8 cellular contexts compared by ENCODE assay signal in genomic region chr5:181221105-181221791, GRCh38. TPM values are rescaled to one million over a fixed set of nuclear protein-coding genes. Genes with fewer than 3 reads are reported as not detected.
DNase-seq lines count a peak whose midpoint lies in the region; ATAC-seq and TF ChIP-seq lines count a peak whose summit lies in the region.

No MANE protein-coding gene starts in this region.

- H3K27ac Mint-ChIP-seq in stimulated activated effector memory CD8-positive, alpha-beta T cell treated with anti-CD3 and anti-CD28 coated beads, Interleukin-12 subunit alpha, Interleukin-12 subunit beta, amount 100 ng/mL, for 72 hours, result peak overlapping the region; percentile 100

- no peaks in the 10 kb centered on the region for H3K9me3 Mint-ChIP-seq in stimulated activated effector memory CD8-positive, alpha-beta T cell treated with anti-CD3 and anti-CD28 coated beads, Interleukin-12 subunit alpha, Interleukin-12 subunit beta, amount 100 ng/mL, for 72 hours

- H3K4me3 Mint-ChIP-seq in stimulated activated effector memory CD8-positive, alpha-beta T cell treated with anti-CD3 and anti-CD28 coated beads, Interleukin-12 subunit alpha, Interleukin-12 subunit beta, amount 100 ng/mL, for 72 hours, result peak overlapping the region; percentile 85

- H3K27me3 ChIP-seq in HUES48 (ENCODE audit: control insufficient read depth, insufficient read depth, low read length), result peaks cover 9% of the 10 kb centered on the region
- H3K27me3 ChIP-seq in gastroesophageal sphincter, result no peaks in the 10 kb centered on the region

- TF ChIP-seq POLR2A in gastroesophageal sphincter (IDR thresholded peaks at IDR 0.05), result no peak

- no peak for ATAC-seq in gastroesophageal sphincter
- no peak for ATAC-seq in stimulated activated effector memory CD8-positive, alpha-beta T cell treated with anti-CD3 and anti-CD28 coated beads, Interleukin-12 subunit alpha, Interleukin-12 subunit beta, amount 100 ng/mL, for 72 hours
- ATAC-seq in HG02571 (IDR thresholded peaks at IDR 0.05; ENCODE audit: unreplicated experiment), result no peak
- no peak for ATAC-seq in HG03378 (IDR thresholded peaks at IDR 0.05; ENCODE audit: unreplicated experiment)
- ATAC-seq in GM18867 (IDR thresholded peaks at IDR 0.05; ENCODE audit: unreplicated experiment), result no peak

- H3K4me1 ChIP-seq in HUES48 (ENCODE audit: control insufficient read depth, insufficient read depth, low read length), result no peaks in the 10 kb centered on the region
- peaks cover 0 to 58% (median 7%) of the 10 kb centered on the region in 3 donors for H3K4me1 ChIP-seq in gastroesophageal sphincter

- H3K9ac ChIP-seq in HUES48 (ENCODE audit: low read depth, low read length), result no peak overlapping the region

- no peak for TF ChIP-seq EP300 in gastroesophageal sphincter (IDR thresholded peaks at IDR 0.05)

- H3K27ac ChIP-seq in HUES48 (ENCODE audit: low read depth, low read length), result no peak overlapping the region
- peak overlapping the region in 3 of 4 donors; percentile 86 to 95 (median 92) for H3K27ac ChIP-seq in gastroesophageal sphincter

- peak; percentile 32 to 54 for DNase-seq in activated CD4-positive, alpha-beta T cell treated with anti-CD3 and anti-CD28 coated beads, Interleukin-2, amount 50 U/mL, for 24 hours (ENCODE audit: low read depth in 1 of 2, low spot score in 1 of 2)
- peak in 1 of 2 donors; percentile 47 for DNase-seq in stimulated activated effector memory CD8-positive, alpha-beta T cell treated with anti-CD3 and anti-CD28 coated beads, Interleukin-12 subunit alpha, Interleukin-12 subunit beta, amount 100 ng/mL, for 72 hours (ENCODE audit: low spot score in 2 of 2)
- no peak for DNase-seq in epidermal melanocyte (ENCODE audit: insufficient read length, low spot score)

- H3K4me3 ChIP-seq in HUES48 (ENCODE audit: low read depth, low read length) (peak overlapping the region; percentile 45), gastroesophageal sphincter (peak overlapping the region in 1 of 2 donors; percentile 59)

- 46 to 69% methylated on average over 16 to 25 of the region's 27 CpGs for WGBS in gastroesophageal sphincter (ENCODE audit: low coverage in 1 of 2), 2 donors

- peaks cover 82% of the 10 kb centered on the region for H3K4me1 Mint-ChIP-seq in stimulated activated effector memory CD8-positive, alpha-beta T cell treated with anti-CD3 and anti-CD28 coated beads, Interleukin-12 subunit alpha, Interleukin-12 subunit beta, amount 100 ng/mL, for 72 hours

- H3K9me3 ChIP-seq in HUES48 (ENCODE audit: control insufficient read depth, insufficient read depth, low read length) (no peaks in the 10 kb centered on the region), gastroesophageal sphincter (no peaks in the 10 kb centered on the region)

- no peak for TF ChIP-seq CTCF in gastroesophageal sphincter (IDR thresholded peaks at IDR 0.05)

- peaks cover 15% of the 10 kb centered on the region for H3K36me3 ChIP-seq in HUES48 (ENCODE audit: control insufficient read depth, insufficient read depth, low read length)
- H3K36me3 ChIP-seq in gastroesophageal sphincter, result no peaks in the 10 kb centered on the region

- H3K36me3 Mint-ChIP-seq in stimulated activated effector memory CD8-positive, alpha-beta T cell treated with anti-CD3 and anti-CD28 coated beads, Interleukin-12 subunit alpha, Interleukin-12 subunit beta, amount 100 ng/mL, for 72 hours, result peaks cover 71% of the 10 kb centered on the region

RNA-seq across cellular contexts. Expression of gene TRIM41, which starts 1.8 kb away (rescaled TPM):
- total RNA-seq in gastroesophageal sphincter, result 10 to 100 TPM in 3 of 4 donors, 1 to 10 TPM in 1; 9.7 to 17.6 (median 12.1) TPM

RNA-seq across cellular contexts. Expression of gene TRIM7, which starts 16.3 kb away (rescaled TPM):
- 10 to 100 TPM in 1 of 4 donors, 1 to 10 TPM in 3; 3.0 to 11.0 (median 4.7) TPM for total RNA-seq in gastroesophageal sphincter

RNA-seq across cellular contexts. Expression of gene RACK1, which starts 22.5 kb away (rescaled TPM):
- total RNA-seq in gastroesophageal sphincter, result 1,000 to 10,000 TPM; 1,300 to 1,812 (median 1,580) TPM

RNA-seq across cellular contexts. Expression of gene TRIM52, which starts 39.7 kb away (rescaled TPM):
- total RNA-seq in gastroesophageal sphincter, result 10 to 100 TPM; 15.9 to 34.7 (median 22.2) TPM
